In genomic region chr11:10623797-10624761, GRCh38 we compare ENCODE assay signal across 9 cellular contexts. TPM values are rescaled to one million over a fixed set of nuclear protein-coding genes. Genes with fewer than 3 reads are reported as not detected.
DNase-seq lines count a peak whose midpoint lies in the region; ATAC-seq and TF ChIP-seq lines count a peak whose summit lies in the region.
"Had no signal": no experiment of that assay in that cellular context is flagged by ENCODE, and none has a peak within 500 bp of the region (broad histone marks: within the 10 kb centered on the region; RNA-seq: fewer than 3 reads in every experiment).

No MANE protein-coding gene starts in this region.

- no peak overlapping the region for H3K4me3 Mint-ChIP-seq in WTC11
- H3K4me3 Mint-ChIP-seq in stimulated activated naive CD8-positive, alpha-beta T cell treated with anti-CD3 and anti-CD28 coated beads, Interleukin-15, Interleukin-2, amounts not matched to agents 100 ng/mL and 50 ng/mL, for 24 hours = no peak overlapping the region

- ATAC-seq in WTC11 (peak; percentile 88), left ventricle myocardium superior (peak; percentile 50), HG02938 (IDR thresholded peaks at IDR 0.05; ENCODE audit: unreplicated experiment) (no peak)

- intact Hi-C loops in left ventricle myocardium superior (cut with micrococcal nuclease) = no loop called here

- H3K27ac Mint-ChIP-seq in WTC11 = no peak overlapping the region
- H3K27ac Mint-ChIP-seq in stimulated activated naive CD8-positive, alpha-beta T cell treated with anti-CD3 and anti-CD28 coated beads, Interleukin-15, Interleukin-2, amounts not matched to agents 100 ng/mL and 50 ng/mL, for 24 hours = peak overlapping the region; percentile 66

- peak; percentile 25 for DNase-seq in DMS153 (lab: John Stamatoyannopoulos, UW)
- peak; percentile 20 for DNase-seq in HT1080 (ENCODE audit: low read depth)
- DNase-seq in WTC11 (ENCODE audit: low spot score) = peak; percentile 75
- DNase-seq in left ventricle myocardium superior = peak; percentile 46
- no peak for DNase-seq in effector CD4-positive, alpha-beta T cell
- no peak for DNase-seq in stimulated activated CD4-positive, alpha-beta T cell treated with anti-CD3 and anti-CD28 coated beads, Interleukin-1b, Interleukin-23, amount 100 ng/mL, for 48 hours

- CTCF ChIA-PET in WTC11 (lab: Charles Lee) = interaction anchor here (0.5 to 2.4 kb wide), 36 partner anchors 9 to 218 kb away, joined by 3 to 14 read pairs (median 4); partner anchors contain the start of genes AMPD3, CTR9 and RNF141

- H3K9me3 Mint-ChIP-seq in WTC11 = no peaks in the 10 kb centered on the region
- H3K9me3 Mint-ChIP-seq in stimulated activated naive CD8-positive, alpha-beta T cell treated with anti-CD3 and anti-CD28 coated beads, Interleukin-15, Interleukin-2, amounts not matched to agents 100 ng/mL and 50 ng/mL, for 24 hours = no peaks in the 10 kb centered on the region

- no peak for TF ChIP-seq CTCF in WTC11 (IDR thresholded peaks at IDR 0.05)

- no peaks in the 10 kb centered on the region for H3K4me1 Mint-ChIP-seq in WTC11
- H3K4me1 Mint-ChIP-seq in stimulated activated naive CD8-positive, alpha-beta T cell treated with anti-CD3 and anti-CD28 coated beads, Interleukin-15, Interleukin-2, amounts not matched to agents 100 ng/mL and 50 ng/mL, for 24 hours (ENCODE audit: low read depth) = peaks cover 14% of the 10 kb centered on the region

- H3K27me3 Mint-ChIP-seq in WTC11 (ENCODE audit: low read depth) = no peaks in the 10 kb centered on the region; the same call in 1 of the 2 replicates
- H3K27me3 Mint-ChIP-seq in stimulated activated naive CD8-positive, alpha-beta T cell treated with anti-CD3 and anti-CD28 coated beads, Interleukin-15, Interleukin-2, amounts not matched to agents 100 ng/mL and 50 ng/mL, for 24 hours = no peaks in the 10 kb centered on the region

- no peaks in the 10 kb centered on the region for H3K36me3 Mint-ChIP-seq in WTC11
- H3K36me3 Mint-ChIP-seq in stimulated activated naive CD8-positive, alpha-beta T cell treated with anti-CD3 and anti-CD28 coated beads, Interleukin-15, Interleukin-2, amounts not matched to agents 100 ng/mL and 50 ng/mL, for 24 hours (ENCODE audit: low read depth) = no peaks in the 10 kb centered on the region

- POLR2A ChIA-PET in WTC11 (lab: Charles Lee) = no interaction called here

TF ChIP-seq in WTC11, 78 proteins besides CTCF, POLR2A, EP300 and RAD21:
- TF ChIP-seq ZNF425 (CRISPR knock-in tag; conservative IDR thresholded peaks at IDR 0.05) (no peak), ESRRA (CRISPR knock-in tag; IDR thresholded peaks at IDR 0.05; ENCODE audit: borderline replicate concordance) (no peak), HMGXB4 (CRISPR knock-in tag; IDR thresholded peaks at IDR 0.05) (no peak), SMAD3 (CRISPR knock-in tag; IDR thresholded peaks at IDR 0.05; ENCODE audit: borderline replicate concordance) (no peak), ATF6 (CRISPR knock-in tag; IDR thresholded peaks at IDR 0.05) (no peak)
- TF ChIP-seq, protein P1, sequence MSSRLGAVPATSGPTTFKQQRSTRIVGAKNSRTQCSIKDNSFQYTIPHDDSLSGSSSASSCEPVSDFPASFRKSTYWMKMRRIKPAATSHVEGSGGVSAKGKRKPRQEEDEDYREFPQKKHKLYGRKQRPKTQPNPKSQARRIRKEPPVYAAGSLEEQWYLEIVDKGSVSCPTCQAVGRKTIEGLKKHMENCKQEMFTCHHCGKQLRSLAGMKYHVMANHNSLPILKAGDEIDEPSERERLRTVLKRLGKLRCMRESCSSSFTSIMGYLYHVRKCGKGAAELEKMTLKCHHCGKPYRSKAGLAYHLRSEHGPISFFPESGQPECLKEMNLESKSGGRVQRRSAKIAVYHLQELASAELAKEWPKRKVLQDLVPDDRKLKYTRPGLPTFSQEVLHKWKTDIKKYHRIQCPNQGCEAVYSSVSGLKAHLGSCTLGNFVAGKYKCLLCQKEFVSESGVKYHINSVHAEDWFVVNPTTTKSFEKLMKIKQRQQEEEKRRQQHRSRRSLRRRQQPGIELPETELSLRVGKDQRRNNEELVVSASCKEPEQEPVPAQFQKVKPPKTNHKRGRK (CRISPR knock-in tag; IDR thresholded peaks at IDR 0.05; ENCODE audit: borderline replicate concordance) = no peak
TF ChIP-seq in WTC11: peak in this region for 0.

RNA-seq across cellular contexts. Expression of gene LYVE1, which starts 55.6 kb away (rescaled TPM):
- not detected in 2 replicates for total RNA-seq in HT1080 (2014; rRNA removed; shearing (Covaris generic))
- polyA plus RNA-seq in HT1080 (2015; cell fraction: cytosol; rRNA removed) = not detected in 2 replicates
- not detected in 2 replicates for polyA plus RNA-seq in HT1080 (2015; cell fraction: nucleus; rRNA removed)
- 0.24 to 0.37 TPM (median 0.32 TPM) in 3 replicates for total RNA-seq in WTC11 (2021)
- 53.8 TPM for total RNA-seq in left ventricle myocardium superior
- total RNA-seq: T-helper 1 cell treated with Interleukin-12 subunit alpha and Interleukin-12 subunit beta and Interleukin-4 antibody, amounts not matched to agents 30 ng/mL and 1 ng/mL, for 36 hours had no signal

Comparison
In these comparisons a context has a peak if more than half of its experiments do, and no peak if none do; other contexts are left out.
1. DNase-seq: peak in DMS153 (single experiment), HT1080 (single experiment), WTC11 (single experiment) and left ventricle myocardium superior (single experiment); none in effector CD4-positive, alpha-beta T cell (single experiment) and stimulated activated CD4-positive, alpha-beta T cell treated with anti-CD3 and anti-CD28 coated beads, Interleukin-1b, Interleukin-23, amount 100 ng/mL, for 48 hours (single experiment).
2. RNA of gene LYVE1, which starts 55.6 kb away (total RNA-seq): 53.8 TPM in left ventricle myocardium superior (single experiment); 0.24 to 0.37 TPM in WTC11 and not detected in HT1080; every median in the first group is over 10 times any median in the second.